In the genomic region with DNA sequence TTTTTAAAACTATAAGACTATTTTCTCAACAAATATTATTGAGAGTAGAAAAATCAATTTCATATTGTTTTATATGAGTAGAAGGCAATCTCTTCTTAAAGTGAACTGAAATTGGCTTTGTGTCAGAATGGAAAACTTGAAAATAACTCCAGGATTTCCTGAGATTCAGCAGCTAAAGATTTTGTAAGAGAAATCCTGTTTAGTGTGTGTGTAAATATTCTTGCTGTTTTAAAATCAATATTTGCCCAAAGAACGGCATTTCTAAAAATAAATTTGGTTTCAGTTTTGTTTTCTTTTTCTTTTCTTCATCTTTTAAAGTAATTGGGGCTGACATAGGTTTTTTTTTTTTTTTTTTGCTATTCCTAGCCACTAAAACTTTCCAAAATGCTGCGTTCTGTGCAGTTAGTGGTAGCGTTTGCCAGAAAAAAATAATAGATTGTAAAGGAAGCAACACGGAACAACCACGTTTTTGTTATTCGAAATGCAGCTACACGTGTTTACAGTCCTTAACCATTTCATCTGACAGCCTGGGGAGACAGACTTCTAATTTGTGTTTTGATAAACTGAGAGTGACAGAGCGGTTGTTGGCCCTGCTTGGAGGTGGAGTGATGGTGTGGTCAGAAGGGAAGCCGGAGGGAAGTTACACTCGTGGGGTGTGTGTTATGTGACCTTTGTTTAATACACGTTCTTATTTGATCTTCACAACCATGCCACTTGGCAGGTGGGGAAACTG, we compare ENCODE assay signal across 9 cellular contexts. TPM values are rescaled to one million over a fixed set of nuclear protein-coding genes. Genes with fewer than 3 reads are reported as not detected.
DNase-seq lines count a peak whose midpoint lies in the region; TF ChIP-seq lines count a peak whose summit lies in the region.
"Had no signal": no experiment of that assay in that cellular context is flagged by ENCODE, and none has a peak within 500 bp of the region (broad histone marks: within the 10 kb centered on the region; RNA-seq: fewer than 3 reads in every experiment).

No MANE protein-coding gene starts in this region.

- H3F3A ChIP-seq in GM23248 (ENCODE audit: insufficient read depth): no peaks in the 10 kb centered on the region

- peak overlapping the region; percentile 37 for H2AFZ ChIP-seq in GM23248
- peak overlapping the region; percentile 41 for H2AFZ ChIP-seq in fibroblast of lung (ENCODE audit: low read length)

- no peaks in the 10 kb centered on the region for H4K20me1 ChIP-seq in GM23248 (ENCODE audit: insufficient read depth)
- H4K20me1 ChIP-seq in fibroblast of lung (ENCODE audit: control insufficient read depth, extremely low read depth, insufficient read depth, low read length): no peaks in the 10 kb centered on the region

- H3K27ac ChIP-seq in GM23248 (no peak overlapping the region), fibroblast of lung (ENCODE audit: insufficient read depth, low read length) (no peak overlapping the region), substantia nigra (ENCODE audit: low read depth, low read length, poor library complexity, severe bottlenecking) (peak overlapping the region; percentile 26)

- TF ChIP-seq CTCF in GM12864 (IDR thresholded peaks at IDR 0.05; ENCODE audit: low read depth, low read length, missing control alignments): no peak
- no peak for TF ChIP-seq CTCF in fibroblast of lung (conservative IDR thresholded peaks at IDR 0.05 in 1 of 2, IDR thresholded peaks at IDR 0.05 in 1 of 2; ENCODE audit: low read depth in 1 of 2, low read length in 2 of 2)

- H3K36me3 ChIP-seq in GM23248 (ENCODE audit: low read depth) (no peaks in the 10 kb centered on the region), fibroblast of lung (ENCODE audit: control insufficient read depth, insufficient read depth, low read length) (no peaks in the 10 kb centered on the region)

- H3K9me3 ChIP-seq in GM23248 (ENCODE audit: low read depth): no peaks in the 10 kb centered on the region
- no peaks in the 10 kb centered on the region for H3K9me3 ChIP-seq in fibroblast of lung (ENCODE audit: control insufficient read depth, insufficient read depth, low read depth, low read length)

- in situ Hi-C loops in GM23248 (cut with MboI): no loop called here

- no peaks in the 10 kb centered on the region for H3K27me3 ChIP-seq in GM23248 (replicated peaks; ENCODE audit: insufficient read depth)
- H3K27me3 ChIP-seq in fibroblast of lung (ENCODE audit: control insufficient read depth, insufficient read depth, low read length): peaks cover 7% of the 10 kb centered on the region

- 12 to 14% methylated on average over 11 of the region's 11 CpGs for WGBS in GM23248 (ENCODE audit: low coverage in 1 of 2, low lambda C conversion rate in 2 of 2, missing lambda C conversion rate in 2 of 2), 2 experiments

- H3K4me1 ChIP-seq in GM23248 (ENCODE audit: insufficient read depth) (no peaks in the 10 kb centered on the region), fibroblast of lung (ENCODE audit: control insufficient read depth, extremely low read depth, insufficient read depth, low read length) (no peaks in the 10 kb centered on the region)

- H3K9me2 ChIP-seq in GM23248 (ENCODE audit: insufficient read depth): no peaks in the 10 kb centered on the region

- peak overlapping the region; percentile 38; the same call in 1 of the 2 replicates for H3K9ac ChIP-seq in GM23248
- no peak overlapping the region for H3K9ac ChIP-seq in fibroblast of lung (ENCODE audit: insufficient read depth, low read length)

- peak overlapping the region; percentile 37 for H3K4me3 ChIP-seq in GM12864 (ENCODE audit: low read depth, low read length)
- H3K4me3 ChIP-seq in GM23248: peak overlapping the region; percentile 54
- H3K4me3 ChIP-seq in fibroblast of lung (replicated peaks in 1 of 4; ENCODE audit: control extremely low read depth in 1 of 4, insufficient read depth in 1 of 4, low read depth in 3 of 4, low read length in 4 of 4): peak overlapping the region in 2 of 4 experiments; percentile 39 to 47

- H3K4me2 ChIP-seq in GM23248 (ENCODE audit: unreplicated experiment): peak overlapping the region; percentile 46
- peak overlapping the region; percentile 66 for H3K4me2 ChIP-seq in fibroblast of lung (ENCODE audit: extremely low read depth, insufficient read depth, low read length)

- H3K79me2 ChIP-seq in GM23248 (ENCODE audit: insufficient read depth): no peaks in the 10 kb centered on the region
- no peaks in the 10 kb centered on the region for H3K79me2 ChIP-seq in fibroblast of lung (ENCODE audit: control insufficient read depth, insufficient read depth, low read length)

- DNase-seq in GM12864 (ENCODE audit: low read depth): no peak
- no peak for DNase-seq in GM23248
- peak; percentile 72 for DNase-seq in NOMO-1 treated with DMSO at 0.1 percent for 48 hours (lab: John Stamatoyannopoulos, UW; ENCODE audit: unreplicated experiment)
- peak in 1 of 2 donors; percentile 5 for DNase-seq in fibroblast of lung (ENCODE audit: low read depth in 2 of 2)
- peak in 1 of 49 donors; percentile 46 for DNase-seq in substantia nigra (lab: John Stamatoyannopoulos, UW)
- no peak for DNase-seq in NCI-H1105 treated with DMSO at 0.1 percent for 48 hours (lab: John Stamatoyannopoulos, UW)
- DNase-seq in HT-29 (ENCODE audit: low spot score): no peak
- no peak for DNase-seq in DMS79 (lab: John Stamatoyannopoulos, UW)

RNA-seq across cellular contexts. Expression of a gene that starts 21.6 kb away (rescaled TPM):
- 0.32 TPM in 1 of 2 replicates, not detected in the other for total RNA-seq in GM23248 (2014; rRNA removed; shearing (Covaris generic))
- polyA plus RNA-seq in GM23248 (2016; fragmentation: Nextera tagmentation; extraction: Ambion mirVana) (0.24 and 0.32 TPM in 2 replicates), fibroblast of lung (0.01 and 0.08 TPM in 2 replicates)
- under 0.01 TPM in 2 replicates for total RNA-seq in fibroblast of lung
- 0.08 TPM in 2 replicates for polyA plus RNA-seq in fibroblast of lung (2012)
- polyA minus RNA-seq in fibroblast of lung (ENCODE audit: low replicate concordance): not detected in 2 replicates
- total RNA-seq in HT-29 (2014; rRNA removed; shearing (Covaris generic)): 45.7 and 50.7 TPM in 2 replicates
- total RNA-seq: epithelial cell of proximal tubule had no signal

Comparison
In these comparisons a context has a peak if more than half of its experiments do, and no peak if none do; other contexts are left out.
1. RNA of a gene that starts 21.6 kb away (total RNA-seq): 45.7 to 50.7 TPM in HT-29; 0.32 TPM in GM23248 and under 0.01 TPM in fibroblast of lung; every median in the first group is over 10 times any median in the second.